18 cellular contexts compared by ENCODE assay signal in the genomic region with DNA sequence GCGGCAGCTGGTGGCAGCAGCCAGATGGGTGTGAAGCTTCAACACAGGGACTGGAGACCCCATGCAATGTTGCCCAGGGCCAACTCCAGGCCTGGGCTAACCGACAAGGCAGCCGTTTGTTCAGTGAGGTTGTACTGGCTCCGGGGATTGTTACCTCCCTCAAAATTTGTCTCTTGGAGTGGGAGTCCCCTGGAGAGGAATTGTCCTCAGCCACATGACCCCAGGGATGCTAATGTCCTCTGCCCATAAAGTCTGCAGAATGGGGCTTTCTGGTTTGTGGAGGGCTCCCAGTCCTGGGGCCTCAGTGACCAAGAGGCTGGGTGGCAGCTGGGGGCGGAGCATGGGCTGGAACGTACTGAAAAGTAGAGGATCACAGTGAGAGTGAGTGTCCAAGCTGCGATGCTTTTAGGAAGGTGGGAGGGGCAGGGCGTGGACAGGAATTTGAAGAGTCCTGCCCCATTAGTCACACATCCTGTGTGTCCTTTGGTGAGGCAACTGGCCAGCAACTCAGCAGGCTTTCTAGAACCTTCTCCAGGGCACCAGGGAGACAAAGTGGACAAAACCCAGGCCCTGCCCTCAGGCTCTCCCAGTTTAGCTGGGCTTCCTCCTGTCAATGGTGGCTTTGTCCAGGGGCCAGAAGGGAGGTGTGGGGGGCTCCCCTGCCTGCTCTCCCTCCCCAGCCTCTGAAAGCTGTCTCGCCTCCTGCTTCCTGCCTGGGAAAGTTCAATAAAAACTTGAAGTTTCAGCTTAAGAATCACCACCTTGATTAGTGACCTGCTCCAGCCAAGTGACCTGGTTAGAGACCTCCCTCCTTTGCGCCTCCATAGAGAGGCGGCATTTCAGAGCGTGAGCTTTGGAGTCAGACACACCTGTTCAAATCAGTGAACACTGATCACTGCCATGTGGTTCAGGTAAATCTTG.
DNase-seq lines count a peak whose midpoint lies in the region; ATAC-seq, FAIRE-seq and TF ChIP-seq lines count a peak whose summit lies in the region.
"Had no signal": no experiment of that assay in that cellular context is flagged by ENCODE, and none has a peak within 500 bp of the region (broad histone marks: within the 10 kb centered on the region; RNA-seq: fewer than 3 reads in every experiment).

No MANE protein-coding gene starts in this region.

- H4K20me1 ChIP-seq in K562 (replicated peaks; ENCODE audit: control insufficient read depth, insufficient read depth, low read length): no peaks in the 10 kb centered on the region

- FAIRE-seq in HTR-8/SVneo (lab: Jason Lieb, UNC): no peak
- no peak for FAIRE-seq in K562 (lab: Jason Lieb, UNC)

- no peak; the same call in 1 of the 2 replicates for TF ChIP-seq EP300 in K562 (IDR thresholded peaks at IDR 0.05; ENCODE audit: low read length)

- ATAC-seq in K562: peak; percentile 80
- ATAC-seq in stimulated activated naive CD8-positive, alpha-beta T cell treated with anti-CD3 and anti-CD28 coated beads, Interleukin-15, amount 100 ng/mL, for 72 hours: no peak
- ATAC-seq in omental fat pad (ENCODE audit: low FRiP score): no peak

- DNase-seq in AG09309 (ENCODE audit: low read depth): peak; percentile 44
- peak; percentile 38 for DNase-seq in HTR-8/SVneo (ENCODE audit: insufficient read length, low spot score)
- DNase-seq in K562 (ENCODE audit: extremely low read depth in 1 of 4, low spot score in 3 of 4): peak in 1 of 4 experiments; percentile 16
- peak; percentile 98 for DNase-seq in islet precursor cell
- no peak for DNase-seq in stimulated activated naive CD8-positive, alpha-beta T cell treated with anti-CD3 and anti-CD28 coated beads, Interleukin-15, amount 100 ng/mL, for 72 hours
- DNase-seq in omental fat pad (ENCODE audit: low spot score): no peak
- no peak for DNase-seq in NCI-H82 treated with DMSO at 0.1 percent for 48 hours (lab: John Stamatoyannopoulos, UW; ENCODE audit: unreplicated experiment)
- no peak for DNase-seq in inferior parietal cortex (ENCODE audit: extremely low spot score)
- DNase-seq: AML-193; GDM1; midbrain; NCI-H2107; NK-92 treated with Interleukin-12 subunit alpha and Interleukin-12 subunit beta, amount 100 ng/mL, for 24 hours; posterior cingulate gyrus; SK-N-SH had no signal

- peaks cover 0 to 10% of the 10 kb centered on the region in 2 experiments; a peak in 2 of 5 replicates for H3K27me3 ChIP-seq in K562 (ENCODE audit: control insufficient read depth in 2 of 2, insufficient read depth in 2 of 2, low read length in 2 of 2)

- H3K4me3 ChIP-seq in AG09309 (ENCODE audit: control insufficient read depth, low read depth, low read length): no peak overlapping the region
- no peak overlapping the region for H3K4me3 ChIP-seq in K562
- H3K4me3 ChIP-seq: thoracic aorta had no signal

- no peaks in the 10 kb centered on the region for H3K36me3 ChIP-seq in K562 (ENCODE audit: control insufficient read depth, insufficient read depth, low read length)
- H3K36me3 ChIP-seq: thoracic aorta had no signal

- H3K9me3 ChIP-seq in K562 (replicated peaks; ENCODE audit: control insufficient read depth, insufficient read depth, low read depth, low read length): no peaks in the 10 kb centered on the region
- H3K9me3 ChIP-seq: SK-N-SH, thoracic aorta had no signal

- no peaks in the 10 kb centered on the region for H3K9me1 ChIP-seq in K562 (ENCODE audit: control insufficient read depth, insufficient read depth, low read length)

- CTCF ChIA-PET in K562 (lab: Yijun Ruan, JAX; ENCODE audit: low intra/inter-chr PET ratio): no interaction called here

- BruUV-seq in K562 (replicated peaks; lab: Mats Ljungman, UMichigan): no TSS peak

- no peaks in the 10 kb centered on the region for H3K4me1 ChIP-seq in K562 (replicated peaks in 1 of 2; ENCODE audit: control insufficient read depth in 2 of 2, insufficient read depth in 2 of 2, low read length in 2 of 2)

- H2AFZ ChIP-seq in K562 (ENCODE audit: low read depth, low read length): no peak overlapping the region

- TF ChIP-seq CTCF in AG09309 (IDR thresholded peaks at IDR 0.05; ENCODE audit: control insufficient read depth, insufficient read depth, low read depth, low read length, missing control alignments): no peak
- no peak for TF ChIP-seq CTCF in K562 (IDR thresholded peaks at IDR 0.05 in 2 of 3, conservative IDR thresholded peaks at IDR 0.05 in 1 of 3; ENCODE audit: insufficient read depth in 2 of 3, low read depth in 1 of 3, low read length in 3 of 3)
- TF ChIP-seq CTCF in omental fat pad (IDR thresholded peaks at IDR 0.05): no peak

- TF ChIP-seq RAD21 in K562 (CRISPR knock-in tag; conservative IDR thresholded peaks at IDR 0.05 in 1 of 2, IDR thresholded peaks at IDR 0.05 in 1 of 2): no peak

- H3K4me3 Mint-ChIP-seq in stimulated activated naive CD8-positive, alpha-beta T cell treated with anti-CD3 and anti-CD28 coated beads, Interleukin-15, amount 100 ng/mL, for 72 hours: no peak overlapping the region
- H3K4me3 Mint-ChIP-seq: central memory CD8-positive, alpha-beta T cell had no signal

- intact Hi-C loops in K562 (cut with micrococcal nuclease): no loop called here

- 3% methylated on average over 12 of the region's 12 CpGs for WGBS in K562 (ENCODE audit: insufficient coverage, low coverage, missing lambda C conversion rate)

- H3K4me2 ChIP-seq in K562 (ENCODE audit: insufficient read depth, low read length): no peak overlapping the region
- H3K4me2 ChIP-seq: SK-N-SH had no signal

- no peak overlapping the region for H3K9ac ChIP-seq in K562 (ENCODE audit: insufficient read depth in 1 of 2, low read depth in 2 of 2, low read length in 2 of 2)
- H3K9ac ChIP-seq: SK-N-SH had no signal

- peaks cover 0 to 32% of the 10 kb centered on the region in 2 donors for H3K9me3 Mint-ChIP-seq in stimulated activated naive CD8-positive, alpha-beta T cell treated with anti-CD3 and anti-CD28 coated beads, Interleukin-15, amount 100 ng/mL, for 72 hours

- no peak overlapping the region for H3K27ac Mint-ChIP-seq in stimulated activated naive CD8-positive, alpha-beta T cell treated with anti-CD3 and anti-CD28 coated beads, Interleukin-15, amount 100 ng/mL, for 72 hours

- TF ChIP-seq POLR2A in K562 (conservative IDR thresholded peaks at IDR 0.05): no peak

- no peaks in the 10 kb centered on the region for H3K4me1 Mint-ChIP-seq in stimulated activated naive CD8-positive, alpha-beta T cell treated with anti-CD3 and anti-CD28 coated beads, Interleukin-15, amount 100 ng/mL, for 72 hours
- H3K4me1 Mint-ChIP-seq: central memory CD8-positive, alpha-beta T cell had no signal

- in situ Hi-C loops in K562 (cut with MboI): no loop called here

- POLR2A ChIA-PET in K562 (lab: Yijun Ruan, JAX): interaction anchor here (0.6 kb wide), 1 partner anchor 154 kb away, joined by 3 read pairs; no protein-coding TSS in a partner anchor

- H3K27me3 Mint-ChIP-seq in stimulated activated naive CD8-positive, alpha-beta T cell treated with anti-CD3 and anti-CD28 coated beads, Interleukin-15, amount 100 ng/mL, for 72 hours: peaks cover 9% of the 10 kb centered on the region

- no peaks in the 10 kb centered on the region for H3K79me2 ChIP-seq in K562 (ENCODE audit: control insufficient read depth, insufficient read depth, low read length)

- no peak overlapping the region for H3K27ac ChIP-seq in K562 (ENCODE audit: extremely low read depth, low read depth, low read length)
- H3K27ac ChIP-seq: thoracic aorta, VCaP had no signal

TF ChIP-seq in K562, 482 proteins besides CTCF, POLR2A, EP300 and RAD21 (continues in another document):
- TF ChIP-seq KDM1A (IDR thresholded peaks at IDR 0.05) (no peak), ZNF175 (CRISPR knock-in tag; IDR thresholded peaks at IDR 0.05; ENCODE audit: low read depth) (peak; percentile 86), CEBPG (CRISPR knock-in tag; IDR thresholded peaks at IDR 0.05) (peak; percentile 22; the same call in 1 of the 2 replicates), CEBPG (tag; conservative IDR thresholded peaks at IDR 0.05 in 1 of 2, IDR thresholded peaks at IDR 0.05 in 1 of 2) (peak in 1 of 2 experiments; percentile 82; a peak in 2 of 4 replicates), STAT5A (IDR thresholded peaks at IDR 0.05; ENCODE audit: borderline replicate concordance, low read length) (no peak), TEAD4 (IDR thresholded peaks at IDR 0.05; ENCODE audit: low read length) (peak; percentile 30; the same call in 1 of the 2 replicates), TEAD4 (CRISPR knock-in tag; IDR thresholded peaks at IDR 0.05; ENCODE audit: borderline replicate concordance) (no peak), TEAD1 (CRISPR knock-in tag; IDR thresholded peaks at IDR 0.05) (no peak), CTBP1 (IDR thresholded peaks at IDR 0.05; ENCODE audit: borderline replicate concordance) (peak; percentile 23; the same call in 1 of the 2 replicates), MTA2 (IDR thresholded peaks at IDR 0.05; ENCODE audit: low read depth) (no peak), ZNF589 (CRISPR knock-in tag; IDR thresholded peaks at IDR 0.05; ENCODE audit: low read depth) (peak; percentile 89), NRF1 (conservative IDR thresholded peaks at IDR 0.05 in 1 of 2, IDR thresholded peaks at IDR 0.05 in 1 of 2) (peak; percentile 16 to 25; a peak in 1 of 4 replicates), JUND (IDR thresholded peaks at IDR 0.05; ENCODE audit: borderline replicate concordance, low read depth, low read length) (peak; percentile 46; the same call in 1 of the 2 replicates), JUND (tag; IDR thresholded peaks at IDR 0.05; ENCODE audit: borderline replicate concordance, low read depth, low read length) (no peak), GABPA (tag; conservative IDR thresholded peaks at IDR 0.05; ENCODE audit: low read depth) (0 out of 2 replicates have a peak, but pooled peaks have one; percentile 28), HDAC8 (tag; IDR thresholded peaks at IDR 0.05) (0 out of 2 replicates have a peak, but pooled peaks have one; percentile 16), HDAC2 (IDR thresholded peaks at IDR 0.05) (no peak)
- TF ChIP-seq, protein P1, sequence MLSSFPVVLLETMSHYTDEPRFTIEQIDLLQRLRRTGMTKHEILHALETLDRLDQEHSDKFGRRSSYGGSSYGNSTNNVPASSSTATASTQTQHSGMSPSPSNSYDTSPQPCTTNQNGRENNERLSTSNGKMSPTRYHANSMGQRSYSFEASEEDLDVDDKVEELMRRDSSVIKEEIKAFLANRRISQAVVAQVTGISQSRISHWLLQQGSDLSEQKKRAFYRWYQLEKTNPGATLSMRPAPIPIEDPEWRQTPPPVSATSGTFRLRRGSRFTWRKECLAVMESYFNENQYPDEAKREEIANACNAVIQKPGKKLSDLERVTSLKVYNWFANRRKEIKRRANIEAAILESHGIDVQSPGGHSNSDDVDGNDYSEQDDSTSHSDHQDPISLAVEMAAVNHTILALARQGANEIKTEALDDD (IDR thresholded peaks at IDR 0.05): no peak

Comparison
In these comparisons a context has a peak if more than half of its experiments do, and no peak if none do; other contexts are left out.
1. DNase-seq: peak in AG09309 (single experiment), HTR-8/SVneo (single experiment) and islet precursor cell (single experiment); none in stimulated activated naive CD8-positive, alpha-beta T cell treated with anti-CD3 and anti-CD28 coated beads, Interleukin-15, amount 100 ng/mL, for 72 hours (0 of 2), omental fat pad (single experiment), NCI-H82 treated with DMSO at 0.1 percent for 48 hours (single experiment) and inferior parietal cortex (single experiment).